ENCODE assay signal across 8 cellular contexts in the genomic region with DNA sequence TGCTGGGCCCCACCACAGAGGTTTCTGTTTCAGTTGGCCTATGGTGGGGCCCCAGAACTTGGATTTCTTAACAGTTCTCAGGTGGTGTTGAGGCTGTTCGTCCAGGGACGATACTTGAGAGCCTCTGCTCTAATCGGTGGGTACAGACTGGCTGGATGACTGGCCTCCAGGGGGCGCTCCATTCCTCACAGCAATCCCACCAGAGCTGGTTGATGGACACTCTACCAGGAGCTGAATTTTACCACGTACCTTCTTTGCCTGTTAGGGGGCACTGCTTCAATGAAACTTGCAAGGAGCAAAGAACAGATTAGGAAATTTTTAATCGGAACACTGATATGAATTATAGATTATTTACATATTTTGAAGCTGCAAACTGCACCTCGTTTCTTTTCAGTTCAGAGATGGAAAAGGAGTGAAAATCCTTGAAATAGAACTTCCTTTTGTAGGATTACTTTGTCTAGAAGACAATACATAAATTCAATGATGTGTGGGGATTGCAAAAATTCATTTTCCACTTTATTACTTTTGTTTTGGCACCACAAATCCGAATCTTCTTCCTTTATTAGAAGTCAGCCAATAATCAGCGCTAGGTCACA. TPM values are rescaled to one million over a fixed set of nuclear protein-coding genes. Genes with fewer than 3 reads are reported as not detected.
A peak's percentile ranks its signal among the peaks of the same experiment; 100 is the strongest.
DNase-seq lines count a peak whose midpoint lies in the region; TF ChIP-seq lines count a peak whose summit lies in the region.

No MANE protein-coding gene starts in this region.

- in situ Hi-C loops in HAP-1 (cut with MboI; ENCODE audit: low sequenced_read_pairs), result no loop called here

- H3K27me3 ChIP-seq in HAP-1 (ENCODE audit: low read depth), result no peaks in the 10 kb centered on the region; the same call in 1 of the 2 replicates
- H3K27me3 ChIP-seq in Loucy (ENCODE audit: insufficient read depth, low read length, poor library complexity, severe bottlenecking), result no peaks in the 10 kb centered on the region
- no peaks in the 10 kb centered on the region for H3K27me3 ChIP-seq in adipocyte (replicated peaks; ENCODE audit: control insufficient read depth, insufficient read depth, low read length)
- H3K27me3 ChIP-seq in right atrium auricular region, result no peaks in the 10 kb centered on the region

- H3K9me3 ChIP-seq in HAP-1, result no peaks in the 10 kb centered on the region; the same call in 1 of the 2 replicates
- H3K9me3 ChIP-seq in Loucy (ENCODE audit: insufficient read depth, low read depth, low read length), result no peaks in the 10 kb centered on the region
- no peaks in the 10 kb centered on the region for H3K9me3 ChIP-seq in adipocyte (ENCODE audit: control insufficient read depth, low read length)
- H3K9me3 ChIP-seq in right atrium auricular region, result no peaks in the 10 kb centered on the region

- peak; percentile 91 for TF ChIP-seq CTCF in GM12865 (IDR thresholded peaks at IDR 0.05; ENCODE audit: insufficient read depth, low read depth, low read length, missing control alignments)
- TF ChIP-seq CTCF in Loucy (conservative IDR thresholded peaks at IDR 0.05; ENCODE audit: low read length), result peak; percentile 77
- TF ChIP-seq CTCF in right atrium auricular region (IDR thresholded peaks at IDR 0.05), result peak; percentile 94 to 98
- peak; percentile 88 for TF ChIP-seq CTCF in retinal pigment epithelial cell (conservative IDR thresholded peaks at IDR 0.05; ENCODE audit: low read depth, low read length)

- no peak overlapping the region for H3K4me3 ChIP-seq in GM12865 (ENCODE audit: low read depth, low read length)
- no peak overlapping the region for H3K4me3 ChIP-seq in HAP-1
- H3K4me3 ChIP-seq in Loucy (ENCODE audit: low read length, poor library complexity, severe bottlenecking), result no peak overlapping the region
- H3K4me3 ChIP-seq in adipocyte (ENCODE audit: low read length), result no peak overlapping the region
- no peak overlapping the region for H3K4me3 ChIP-seq in right atrium auricular region
- H3K4me3 ChIP-seq in retinal pigment epithelial cell (ENCODE audit: low read length), result no peak overlapping the region

- no peaks in the 10 kb centered on the region for H3F3A ChIP-seq in Loucy (ENCODE audit: low read depth)

- H3K36me3 ChIP-seq in HAP-1 (replicated peaks) (no peaks in the 10 kb centered on the region), Loucy (ENCODE audit: insufficient read depth, low read length) (no peaks in the 10 kb centered on the region), adipocyte (ENCODE audit: control insufficient read depth, insufficient read depth, low read length, severe bottlenecking) (no peaks in the 10 kb centered on the region), right atrium auricular region (no peaks in the 10 kb centered on the region)

- no peak overlapping the region for H3K9ac ChIP-seq in Loucy (ENCODE audit: low read depth, low read length, poor library complexity, severe bottlenecking)
- no peak overlapping the region for H3K9ac ChIP-seq in adipocyte (ENCODE audit: low read length)

- H3K79me2 ChIP-seq in Loucy (ENCODE audit: insufficient read depth, low read length), result no peaks in the 10 kb centered on the region

- H3K4me1 ChIP-seq in HAP-1 (peaks cover 3% of the 10 kb centered on the region; the same call in 1 of the 2 replicates), Loucy (ENCODE audit: insufficient read depth, low read length, poor library complexity, severe bottlenecking) (no peaks in the 10 kb centered on the region), adipocyte (ENCODE audit: control insufficient read depth, insufficient read depth, low read length) (peaks cover 10% of the 10 kb centered on the region), right atrium auricular region (peaks cover 0 to 7% of the 10 kb centered on the region in 2 donors)

- H3K27ac ChIP-seq in right atrium auricular region, result no peak overlapping the region

- no peak overlapping the region for H3K4me2 ChIP-seq in Loucy (ENCODE audit: low read depth, low read length, poor library complexity, severe bottlenecking)

- DNase-seq in GM12865 (ENCODE audit: low read depth) (peak; percentile 92), HAP-1 (ENCODE audit: low spot score in 2 of 2) (peak; percentile 74 to 94), T follicular helper cell (ENCODE audit: low read depth) (peak; percentile 82), adipocyte (ENCODE audit: low read depth) (peak; percentile 55), right atrium auricular region (ENCODE audit: low spot score) (peak; percentile 94), retinal pigment epithelial cell (ENCODE audit: low read depth) (peak; percentile 51), DMS114 treated with DMSO at 0.1 percent for 48 hours (lab: John Stamatoyannopoulos, UW; ENCODE audit: unreplicated experiment) (no peak)

- H4K20me1 ChIP-seq in Loucy (ENCODE audit: insufficient read depth, low read length, poor library complexity, severe bottlenecking), result no peaks in the 10 kb centered on the region

- H2AFZ ChIP-seq in Loucy (ENCODE audit: low read length), result peak overlapping the region; percentile 67; the same call in 1 of the 2 replicates

- no peaks in the 10 kb centered on the region for H3K9me2 ChIP-seq in Loucy (replicated peaks; ENCODE audit: low read depth, low read length)

RNA-seq across cellular contexts. Expression of a gene that starts 44.8 kb away (rescaled TPM):
- total RNA-seq in right atrium auricular region, result 10 to 100 TPM; 22.4 to 26.0 TPM
